ENCODE assay signal across 8 cellular contexts in the genomic region with DNA sequence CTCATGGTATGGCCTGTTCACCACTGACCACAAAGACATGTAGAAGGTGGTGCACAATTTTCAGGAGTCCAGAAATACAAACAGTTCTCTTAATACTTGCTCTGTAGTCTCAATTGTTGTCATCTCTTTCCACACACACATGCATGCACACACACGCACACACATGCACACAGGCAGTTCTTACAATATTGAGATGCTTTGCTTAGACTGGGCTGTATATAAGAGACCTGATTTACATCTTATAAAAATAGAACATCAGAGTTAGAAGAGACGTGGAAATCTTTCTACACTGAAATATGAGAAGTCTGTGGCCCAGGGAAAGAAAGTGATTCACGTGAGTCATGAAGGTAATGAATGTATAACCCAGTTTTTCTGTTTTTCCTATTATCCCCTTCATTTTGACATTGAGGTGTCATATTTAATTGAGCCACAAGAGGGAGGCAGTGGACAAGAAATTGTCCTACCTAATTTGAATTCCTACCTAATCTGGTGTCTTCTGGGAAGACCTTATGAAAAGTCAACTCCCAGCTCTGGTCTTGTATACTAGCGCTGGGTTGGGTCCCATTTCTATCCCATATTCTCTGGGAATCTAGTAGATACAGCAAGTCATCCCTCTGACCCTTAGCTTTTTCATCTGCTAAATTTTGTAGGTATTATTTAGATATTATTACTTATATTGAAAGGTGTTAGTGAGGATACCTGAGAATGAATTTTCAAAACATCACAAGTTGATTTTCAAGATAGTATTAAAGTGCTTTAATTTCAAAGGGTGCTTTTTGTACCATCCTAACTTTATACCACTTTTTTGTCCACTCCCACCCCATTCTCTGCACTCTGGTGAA. TPM values are rescaled to one million over a fixed set of nuclear protein-coding genes. Genes with fewer than 3 reads are reported as not detected.
A peak's percentile ranks its signal among the peaks of the same experiment; 100 is the strongest.
DNase-seq lines count a peak whose midpoint lies in the region; ATAC-seq and TF ChIP-seq lines count a peak whose summit lies in the region.

No MANE protein-coding gene starts in this region.

- no peak for DNase-seq in heart left ventricle
- DNase-seq in right cardiac atrium = no peak
- DNase-seq in HS-5 (ENCODE audit: low read depth) = peak; percentile 31
- DNase-seq in SJCRH30 = peak; percentile 11 to 70
- peak; percentile 2 for DNase-seq in fibroblast of gingiva (ENCODE audit: low read depth)
- no peak for DNase-seq in ecto neural progenitor cell (ENCODE audit: low spot score)

- no peak overlapping the region for H2AFZ ChIP-seq in parathyroid adenoma

- no peak for TF ChIP-seq POLR2A in heart left ventricle (IDR thresholded peaks at IDR 0.05)

- intact Hi-C loops in heart left ventricle (cut with DNase I) (no loop called here), right cardiac atrium (cut with DNase I) (no loop called here)

- ATAC-seq in heart left ventricle (peak in 1 of 4 donors; percentile 36), right cardiac atrium (no peak), GM21515 (IDR thresholded peaks at IDR 0.05; ENCODE audit: unreplicated experiment) (no peak)

- no peak overlapping the region for H3K4me2 ChIP-seq in parathyroid adenoma (ENCODE audit: low read length)

- H3K36me3 ChIP-seq in heart left ventricle = no peaks in the 10 kb centered on the region
- H3K36me3 ChIP-seq in SJCRH30 = no peaks in the 10 kb centered on the region
- no peaks in the 10 kb centered on the region for H3K36me3 ChIP-seq in parathyroid adenoma (ENCODE audit: control insufficient read depth, insufficient read depth, low read length)

- H3K9ac ChIP-seq in parathyroid adenoma = no peak overlapping the region

- H3K27me3 ChIP-seq in heart left ventricle (peaks cover 0 to 4% (median 0%) of the 10 kb centered on the region in 9 donors), right cardiac atrium (ENCODE audit: control insufficient read depth, insufficient read depth) (no peaks in the 10 kb centered on the region), SJCRH30 (0 out of 2 replicates have a peak, but pooled peaks cover 5% of the 10 kb centered on the region), parathyroid adenoma (ENCODE audit: control insufficient read depth, insufficient read depth, low read length) (no peaks in the 10 kb centered on the region)

- H3K4me1 ChIP-seq in heart left ventricle (peaks cover 0 to 7% (median 0%) of the 10 kb centered on the region in 12 donors), right cardiac atrium (ENCODE audit: control insufficient read depth, insufficient read depth, low read length) (no peaks in the 10 kb centered on the region), SJCRH30 (no peaks in the 10 kb centered on the region), parathyroid adenoma (no peaks in the 10 kb centered on the region)

- 21 to 26% (median 24%) methylated on average over 4 of the region's 4 CpGs for WGBS in heart left ventricle, 4 donors
- WGBS in right cardiac atrium = 24% methylated on average over 4 of the region's 4 CpGs

- no peaks in the 10 kb centered on the region for H3K79me2 ChIP-seq in parathyroid adenoma

- no peak overlapping the region for H3K27ac ChIP-seq in heart left ventricle
- H3K27ac ChIP-seq in right cardiac atrium (ENCODE audit: low read length) = no peak overlapping the region
- H3K27ac ChIP-seq in SJCRH30 = no peak overlapping the region
- no peak overlapping the region for H3K27ac ChIP-seq in parathyroid adenoma

- H3K9me3 ChIP-seq in heart left ventricle (peaks cover 0 to 13% (median 7%) of the 10 kb centered on the region in 12 donors), right cardiac atrium (ENCODE audit: control insufficient read depth, low read length) (no peaks in the 10 kb centered on the region), SJCRH30 (replicated peaks) (no peaks in the 10 kb centered on the region), parathyroid adenoma (ENCODE audit: control insufficient read depth, low read length) (no peaks in the 10 kb centered on the region)

- no peak overlapping the region for H3K4me3 ChIP-seq in heart left ventricle
- H3K4me3 ChIP-seq in right cardiac atrium (ENCODE audit: low read length) = no peak overlapping the region
- H3K4me3 ChIP-seq in SJCRH30 = no peak overlapping the region
- H3K4me3 ChIP-seq in parathyroid adenoma (ENCODE audit: low read depth, low read length) = no peak overlapping the region

- peak; percentile 47 to 78 (median 67) for TF ChIP-seq CTCF in heart left ventricle (IDR thresholded peaks at IDR 0.05)
- TF ChIP-seq CTCF in parathyroid adenoma (IDR thresholded peaks at IDR 0.05) = peak; percentile 38

RNA-seq across cellular contexts. Expression of gene MS4A4A, which starts 14.9 kb away (rescaled TPM):
- total RNA-seq in heart left ventricle (10 to 100 TPM in 4 of 9 donors, 1 to 10 TPM in 5; 4.1 to 72.2 (median 10.0) TPM), right cardiac atrium (10 to 100 TPM; 12.6 to 21.5 (median 20.1) TPM)
- polyA plus RNA-seq in heart left ventricle (1 to 10 TPM; 4.3 to 8.0 TPM), right cardiac atrium (5.1 TPM)
- total RNA-seq in SJCRH30 (2014; rRNA removed; shearing (Covaris generic)) = not detected in 2 replicates

RNA-seq across cellular contexts. Expression of gene MS4A4E, which starts 22.7 kb away (rescaled TPM):
- total RNA-seq in heart left ventricle (1 to 10 TPM in 2 of 9 donors, under 1 TPM in 6, not detected in 1; 0.34 to 3.4 (median 0.71) TPM), right cardiac atrium (1 to 10 TPM in 3 of 4 donors, under 1 TPM in 1; 0.85 to 2.5 (median 1.3) TPM)
- polyA plus RNA-seq in heart left ventricle (1 to 10 TPM in 1 of 2 donors, under 1 TPM in 1; 0.18 to 1.1 TPM), right cardiac atrium (0.27 TPM)
- total RNA-seq in SJCRH30 (2014; rRNA removed; shearing (Covaris generic)) = not detected in 2 replicates

Comparison
In these comparisons a context has a peak if more than half of its experiments do, and no peak if none do; other contexts are left out.
1. DNase-seq: peak in HS-5 (single experiment), SJCRH30 (2 of 2) and fibroblast of gingiva (single experiment); none in heart left ventricle (0 of 5), right cardiac atrium (0 of 3) and ecto neural progenitor cell (single experiment).